Comparison of ENCODE assay signal across 15 cellular contexts in genomic region chr7:2017914-2018785, GRCh38.
DNase-seq lines count a peak whose midpoint lies in the region; ATAC-seq and TF ChIP-seq lines count a peak whose summit lies in the region.
"Had no signal": no experiment of that assay in that cellular context is flagged by ENCODE, and none has a peak within 500 bp of the region (broad histone marks: within the 10 kb centered on the region; RNA-seq: fewer than 3 reads in every experiment).

No MANE protein-coding gene starts in this region.

- H3K4me3 ChIP-seq in BLaER1 (no peak overlapping the region), IMR-90 (ENCODE audit: insufficient read depth, low read depth, low read length) (no peak overlapping the region), left ventricle myocardium inferior (no peak overlapping the region)
- H3K4me3 ChIP-seq: SJSA1 had no signal

- H4K91ac ChIP-seq in IMR-90 (ENCODE audit: insufficient read depth, low read depth, low read length) = peak overlapping the region; percentile 83

- peak overlapping the region; percentile 68 for H3K14ac ChIP-seq in IMR-90 (replicated peaks; ENCODE audit: low read depth, low read length)

- H3K18ac ChIP-seq in IMR-90 (ENCODE audit: low read depth, low read length) = 0 out of 2 replicates have a peak overlapping the region, but pooled peaks have one; percentile 17

- DNase-seq in IMR-90 (no peak), left ventricle myocardium inferior (peak; percentile 15), omental fat pad (ENCODE audit: low spot score) (no peak), G401 (ENCODE audit: low spot score) (no peak)
- no peak for DNase-seq in stimulated activated naive CD4-positive, alpha-beta T cell treated with Interleukin-2 at 50 U/mL for 16 hours (lab: John Stamatoyannopoulos, UW)
- no peak for DNase-seq in effector memory CD8-positive, alpha-beta T cell
- DNase-seq: NCI-H2029 treated with DMSO at 0.1 percent for 48 hours; stimulated activated naive CD8-positive, alpha-beta T cell treated with anti-CD3 and anti-CD28 coated beads, Interleukin-15, Interleukin-2, amounts not matched to agents 100 U/mL and 50 U/mL, for 24 hours; WERI-Rb-1 had no signal

- peaks cover 4% of the 10 kb centered on the region for H3K36me3 Mint-ChIP-seq in effector memory CD8-positive, alpha-beta T cell (ENCODE audit: insufficient read depth)

- H3K27me3 ChIP-seq in BLaER1 (no peaks in the 10 kb centered on the region), IMR-90 (ENCODE audit: control insufficient read depth, insufficient read depth, low read length) (no peaks in the 10 kb centered on the region), left ventricle myocardium inferior (ENCODE audit: low read depth) (no peaks in the 10 kb centered on the region)
- H3K27me3 ChIP-seq: ascending aorta, SJSA1 had no signal

- peak overlapping the region; percentile 8; the same call in 1 of the 2 replicates for H3K27ac ChIP-seq in BLaER1
- H3K27ac ChIP-seq in IMR-90 (ENCODE audit: insufficient read depth, low read length) = peak overlapping the region; percentile 31
- no peak overlapping the region for H3K27ac ChIP-seq in left ventricle myocardium inferior (replicated peaks)
- H3K27ac ChIP-seq: KMS-11, parathyroid adenoma, SJSA1, WERI-Rb-1 had no signal

- peak overlapping the region; percentile 88 for H2AK5ac ChIP-seq in IMR-90 (ENCODE audit: low read depth, low read length)

- intact Hi-C loops in IMR-90 (cut with micrococcal nuclease) (no loop called here), left ventricle myocardium inferior (cut with micrococcal nuclease) (no loop called here)

- peaks cover 71% of the 10 kb centered on the region for H3K4me1 ChIP-seq in BLaER1
- H3K4me1 ChIP-seq in IMR-90 (ENCODE audit: control insufficient read depth, insufficient read depth, low read length) = peaks cover 20% of the 10 kb centered on the region
- peaks cover 25% of the 10 kb centered on the region for H3K4me1 ChIP-seq in left ventricle myocardium inferior
- H3K4me1 ChIP-seq: parathyroid adenoma had no signal

- H3K9me3 ChIP-seq in BLaER1 = no peaks in the 10 kb centered on the region
- H3K9me3 ChIP-seq in IMR-90 (ENCODE audit: control insufficient read depth, insufficient read depth, low read length) = no peaks in the 10 kb centered on the region
- no peaks in the 10 kb centered on the region for H3K9me3 ChIP-seq in left ventricle myocardium inferior (replicated peaks)
- H3K9me3 ChIP-seq: ascending aorta, SJSA1 had no signal

- peaks cover 49% of the 10 kb centered on the region for H3K36me3 ChIP-seq in BLaER1
- H3K36me3 ChIP-seq in IMR-90 (ENCODE audit: control insufficient read depth, insufficient read depth, low read length) = no peaks in the 10 kb centered on the region
- H3K36me3 ChIP-seq in left ventricle myocardium inferior = no peaks in the 10 kb centered on the region
- H3K36me3 ChIP-seq: SJSA1, WERI-Rb-1 had no signal

- H3K9ac ChIP-seq in BLaER1 (peak overlapping the region; percentile 45; the same call in 1 of the 2 replicates), IMR-90 (ENCODE audit: low read depth, low read length) (no peak overlapping the region)
- H3K9ac ChIP-seq: KMS-11, parathyroid adenoma had no signal

- in situ Hi-C loops in IMR-90 (cut with MboI; ENCODE audit: low sequenced_read_pairs) = no loop called here
- in situ Hi-C loops in G401 (cut with HindIII; ENCODE audit: low sequenced_read_pairs) = no loop called here

- no peak for TF ChIP-seq RAD21 in IMR-90 (IDR thresholded peaks at IDR 0.05; ENCODE audit: low read length)

- no peak overlapping the region for H3K56ac ChIP-seq in IMR-90 (ENCODE audit: extremely low read depth, insufficient read depth, low read length)

- H2BK120ac ChIP-seq in IMR-90 (ENCODE audit: low read depth, low read length) = peak overlapping the region; percentile 31

- H4K20me1 ChIP-seq in BLaER1 = peaks cover 93% of the 10 kb centered on the region
- no peaks in the 10 kb centered on the region; the same call in 1 of the 2 replicates for H4K20me1 ChIP-seq in IMR-90 (ENCODE audit: insufficient read depth, low read length)

- H3K27me3 Mint-ChIP-seq in effector memory CD8-positive, alpha-beta T cell = no peaks in the 10 kb centered on the region

- H2AFZ ChIP-seq in IMR-90 (replicated peaks; ENCODE audit: low read length, poor library complexity) = peak overlapping the region; percentile 74
- H2AFZ ChIP-seq: parathyroid adenoma had no signal

- H3K9me1 ChIP-seq in IMR-90 (ENCODE audit: insufficient read depth, low read length) = peaks cover 15% of the 10 kb centered on the region

- H3K4me1 Mint-ChIP-seq in effector memory CD8-positive, alpha-beta T cell (ENCODE audit: low read depth in 2 of 2) = peaks cover 15 to 16% of the 10 kb centered on the region in 2 donors

- H3K27ac Mint-ChIP-seq in effector memory CD8-positive, alpha-beta T cell = peak overlapping the region in 1 of 2 donors; percentile 44

- H3K4me2 ChIP-seq in BLaER1 (peak overlapping the region; percentile 94), IMR-90 (ENCODE audit: low read depth, low read length) (no peak overlapping the region)
- H3K4me2 ChIP-seq: KMS-11 had no signal

- TF ChIP-seq POLR2A in IMR-90 (IDR thresholded peaks at IDR 0.05; ENCODE audit: low read depth, low read length) = no peak

- CTCF ChIA-PET in IMR-90 (lab: Yijun Ruan, JAX) = no interaction called here

- peaks cover 6 to 31% of the 10 kb centered on the region in 2 experiments for H3K79me1 ChIP-seq in IMR-90 (ENCODE audit: low read depth in 1 of 2, low read length in 2 of 2)

- no TSS peak for BruUV-seq in IMR-90 (replicated peaks; lab: Mats Ljungman, UMichigan)

- H3K9me3 Mint-ChIP-seq in effector memory CD8-positive, alpha-beta T cell = no peaks in the 10 kb centered on the region

- peak overlapping the region; percentile 65 for H2BK20ac ChIP-seq in IMR-90 (ENCODE audit: low read depth, low read length)

- WGBS in IMR-90 (ENCODE audit: extremely low coverage in 2 of 2, insufficient read length in 1 of 2), 2 experiments = 75% methylated on average over 13 of the region's 33 CpGs; no CpG with 5 or more reads in 1 of the 2 experiments

- H3K4me3 Mint-ChIP-seq in effector memory CD8-positive, alpha-beta T cell = no peak overlapping the region

- ATAC-seq in IMR-90 (ENCODE audit: low read depth) (peak; percentile 11), omental fat pad (ENCODE audit: low FRiP score) (peak; percentile 5), GM19324 (IDR thresholded peaks at IDR 0.05; ENCODE audit: low FRiP score, unreplicated experiment) (no peak)
- ATAC-seq in effector memory CD8-positive, alpha-beta T cell (replicated peaks) = no peak
- ATAC-seq: stimulated activated naive CD8-positive, alpha-beta T cell treated with anti-CD3 and anti-CD28 coated beads, Interleukin-15, Interleukin-2, amounts not matched to agents 100 U/mL and 50 U/mL, for 24 hours had no signal

- H2BK5ac ChIP-seq in IMR-90 (ENCODE audit: low read depth, low read length, poor library complexity, severe bottlenecking) = peak overlapping the region; percentile 47

- H4K8ac ChIP-seq in IMR-90 (ENCODE audit: low read depth in 2 of 2, low read length in 2 of 2) = peak overlapping the region; percentile 44 to 75; a peak in 3 of 4 replicates

- H2AK9ac ChIP-seq in IMR-90 (replicated peaks; ENCODE audit: low read depth, low read length, poor library complexity) = peak overlapping the region; percentile 80

- H4K5ac ChIP-seq in IMR-90 (ENCODE audit: low read depth, low read length) = peak overlapping the region; percentile 11; the same call in 1 of the 2 replicates

- POLR2A ChIA-PET in IMR-90 (lab: Charles Lee; ENCODE audit: unreplicated experiment) = no interaction called here

- H3K23ac ChIP-seq in IMR-90 (ENCODE audit: low read depth, low read length) = no peak overlapping the region

- TF ChIP-seq CTCF in IMR-90 (conservative IDR thresholded peaks at IDR 0.05; ENCODE audit: low read depth, low read length) = no peak
- no peak for TF ChIP-seq CTCF in left ventricle myocardium inferior (IDR thresholded peaks at IDR 0.05; ENCODE audit: borderline replicate concordance)
- no peak for TF ChIP-seq CTCF in omental fat pad (IDR thresholded peaks at IDR 0.05)

- dilution Hi-C loops in IMR-90 (cut with HindIII; ENCODE audit: low sequenced_read_pairs, unreplicated experiment) = no loop called here

- peak overlapping the region; percentile 82 for H3K4ac ChIP-seq in IMR-90 (ENCODE audit: low read depth, low read length)

- peak overlapping the region; percentile 48; the same call in 2 of the 3 replicates for H2BK15ac ChIP-seq in IMR-90 (ENCODE audit: low read depth, low read length)

TF ChIP-seq in IMR-90, 13 proteins besides CTCF, POLR2A, EP300 and RAD21:
- TF ChIP-seq CEBPB (IDR thresholded peaks at IDR 0.05; ENCODE audit: low read depth, low read length) = no peak
- no peak for TF ChIP-seq NFE2L2 (IDR thresholded peaks at IDR 0.05; ENCODE audit: low read depth, low read length)
- no peak for TF ChIP-seq MAZ (IDR thresholded peaks at IDR 0.05; ENCODE audit: borderline replicate concordance, low read depth, low read length)
- no peak for TF ChIP-seq SMC3 (IDR thresholded peaks at IDR 0.05; ENCODE audit: low read depth, low read length)
- TF ChIP-seq RCOR1 (IDR thresholded peaks at IDR 0.05; ENCODE audit: insufficient replicate concordance, low read length) = no peak
- TF ChIP-seq RFX5 (IDR thresholded peaks at IDR 0.05; ENCODE audit: low read depth, low read length) = no peak
- no peak for TF ChIP-seq USF2 (IDR thresholded peaks at IDR 0.05; ENCODE audit: low read depth, low read length)

Comparison
In these comparisons a context has a peak if more than half of its experiments do, and no peak if none do; other contexts are left out.
1. ATAC-seq: peak in IMR-90 (single experiment) and omental fat pad (single experiment); none in effector memory CD8-positive, alpha-beta T cell (single experiment) and GM19324 (single experiment).